In genomic region chr4:42927946-42928345, GRCh38 we compare ENCODE assay signal across 21 cellular contexts. TPM values are rescaled to one million over a fixed set of nuclear protein-coding genes. Genes with fewer than 3 reads are reported as not detected.
DNase-seq lines count a peak whose midpoint lies in the region; ATAC-seq, FAIRE-seq and TF ChIP-seq lines count a peak whose summit lies in the region.
"Had no signal": no experiment of that assay in that cellular context is flagged by ENCODE, and none has a peak within 500 bp of the region (broad histone marks: within the 10 kb centered on the region; RNA-seq: fewer than 3 reads in every experiment).

No MANE protein-coding gene starts in this region.

- no peaks in the 10 kb centered on the region for H3K27me3 ChIP-seq in bronchial epithelial cell (ENCODE audit: control insufficient read depth, insufficient read depth, low read length)

- no peak for TF ChIP-seq CTCF in bronchial epithelial cell (IDR thresholded peaks at IDR 0.05; ENCODE audit: insufficient read depth, low read length, severe bottlenecking)
- no peak for TF ChIP-seq CTCF in GM13977 (IDR thresholded peaks at IDR 0.05; ENCODE audit: extremely low read depth, insufficient read depth, missing control alignments)

- ATAC-seq in stimulated activated naive CD8-positive, alpha-beta T cell treated with anti-CD3 and anti-CD28 coated beads, Interleukin-15, Interleukin-2, amounts not matched to agents 100 U/mL and 50 U/mL, for 24 hours = no peak
- no peak for ATAC-seq in HG03439 (IDR thresholded peaks at IDR 0.05; ENCODE audit: unreplicated experiment)
- no peak for ATAC-seq in HG03280 (IDR thresholded peaks at IDR 0.05; ENCODE audit: unreplicated experiment)
- ATAC-seq: HCT116 had no signal

- DNase-seq in HS-5 (ENCODE audit: low read depth) = peak; percentile 4
- DNase-seq in NCI-H226 = peak; percentile 58
- peak; percentile 26 for DNase-seq in bronchial epithelial cell (ENCODE audit: low read depth)
- DNase-seq in kidney tubule cell (ENCODE audit: low spot score) = peak; percentile 86
- DNase-seq in stimulated activated naive CD8-positive, alpha-beta T cell treated with anti-CD3 and anti-CD28 coated beads, Interleukin-15, Interleukin-2, amounts not matched to agents 100 U/mL and 50 U/mL, for 24 hours = no peak
- DNase-seq in GM13977 (ENCODE audit: low spot score) = no peak
- DNase-seq: C1 segment of cervical spinal cord; Calu3; CD4-positive, alpha-beta T cell; DMS 273 treated with DMSO at 0.1 percent for 48 hours; DMS79 treated with DMSO at 0.1 percent for 48 hours; EL; GM23248 had no signal

- H3K36me3 ChIP-seq in bronchial epithelial cell (ENCODE audit: control insufficient read depth, insufficient read depth, low read length) = no peaks in the 10 kb centered on the region

- no peak overlapping the region for H3K4me3 ChIP-seq in bronchial epithelial cell (ENCODE audit: low read depth, low read length)
- H3K4me3 ChIP-seq: GM23248 had no signal

- FAIRE-seq in bronchial epithelial cell (lab: Jason Lieb, UNC) = no peak
- FAIRE-seq: G401.6, GM12891, H54 had no signal

- in situ Hi-C loops in GM13977 (cut with MboI; ENCODE audit: low pct_unique_long_range_greater_than_20kb, low sequenced_read_pairs, unreplicated experiment) = no loop called here

RNA-seq across cellular contexts. Expression of gene GRXCR1, which starts 35.4 kb away (rescaled TPM):
- not detected in 2 replicates for total RNA-seq in bronchial epithelial cell
- total RNA-seq: A172; B cell; Calu3; CD4-positive, alpha-beta T cell; GM23248 had no signal

Comparison
In these comparisons a context has a peak if more than half of its experiments do, and no peak if none do; other contexts are left out.
1. DNase-seq: peak in HS-5 (single experiment), NCI-H226 (single experiment), bronchial epithelial cell (single experiment) and kidney tubule cell (single experiment); none in stimulated activated naive CD8-positive, alpha-beta T cell treated with anti-CD3 and anti-CD28 coated beads, Interleukin-15, Interleukin-2, amounts not matched to agents 100 U/mL and 50 U/mL, for 24 hours (single experiment) and GM13977 (single experiment).